Comparison of ENCODE assay signal across 15 cellular contexts in the genomic region with DNA sequence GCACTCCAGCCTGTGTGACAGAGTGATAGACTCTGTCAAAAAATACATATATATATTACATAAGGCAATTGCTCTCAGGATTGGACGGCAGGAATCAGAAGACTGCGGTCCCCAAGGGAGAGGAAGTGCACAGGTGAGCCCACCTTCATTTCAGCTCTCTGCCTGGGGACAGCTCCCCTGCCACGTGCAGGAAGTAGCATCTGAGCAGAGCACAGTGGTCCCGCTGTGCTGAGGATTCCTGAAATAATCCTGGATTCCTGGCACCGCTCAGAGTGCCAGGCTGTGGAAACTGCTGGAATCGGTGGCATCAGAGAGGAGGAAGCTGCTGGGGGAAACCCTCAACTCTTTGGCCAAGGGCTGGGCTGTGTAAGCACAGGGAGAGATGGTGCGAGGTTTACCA. TPM values are rescaled to one million over a fixed set of nuclear protein-coding genes. Genes with fewer than 3 reads are reported as not detected.
DNase-seq lines count a peak whose midpoint lies in the region; ATAC-seq and TF ChIP-seq lines count a peak whose summit lies in the region.
"Had no signal": no experiment of that assay in that cellular context is flagged by ENCODE, and none has a peak within 500 bp of the region (broad histone marks: within the 10 kb centered on the region; RNA-seq: fewer than 3 reads in every experiment).

No MANE protein-coding gene starts in this region.

- H3K36me3 Mint-ChIP-seq in T-helper 2 cell treated with Interferon-gamma antibody and Interleukin-4, amounts not matched to agents 5 μg/mL and 100 μg/mL, for 36 hours (ENCODE audit: low read depth): peaks cover 79% of the 10 kb centered on the region
- H3K36me3 Mint-ChIP-seq in activated naive CD4-positive, alpha-beta T cell treated with anti-CD3 and anti-CD28 coated beads, Interleukin-2, amount 10 ng/mL, durations not matched to agents 7 days and 5 days: peaks cover 82% of the 10 kb centered on the region
- peaks cover 66% of the 10 kb centered on the region for H3K36me3 Mint-ChIP-seq in activated naive CD4-positive, alpha-beta T cell treated with anti-CD3 and anti-CD28 coated beads for 36 hours (ENCODE audit: low read depth)
- H3K36me3 Mint-ChIP-seq in WTC11: 0 out of 2 replicates have a peak, but pooled peaks cover 3% of the 10 kb centered on the region
- peaks cover 45% of the 10 kb centered on the region for H3K36me3 Mint-ChIP-seq in natural killer cell treated with Interleukin-12 subunit alpha and Interleukin-12 subunit beta and Interleukin-15 and Interleukin-18, amount 100 ng/mL, for 72 hours

- peak; percentile 53 for ATAC-seq in WTC11
- no peak for ATAC-seq in natural killer cell treated with Interleukin-12 subunit alpha and Interleukin-12 subunit beta and Interleukin-15 and Interleukin-18, amount 100 ng/mL, for 72 hours
- no peak for ATAC-seq in HG02678 (IDR thresholded peaks at IDR 0.05; ENCODE audit: unreplicated experiment)

- peak overlapping the region; percentile 19 for H3K27ac Mint-ChIP-seq in T-helper 2 cell treated with Interferon-gamma antibody and Interleukin-4, amounts not matched to agents 5 μg/mL and 100 μg/mL, for 36 hours
- H3K27ac Mint-ChIP-seq in activated naive CD4-positive, alpha-beta T cell treated with anti-CD3 and anti-CD28 coated beads, Interleukin-2, amount 10 ng/mL, durations not matched to agents 7 days and 5 days: peak overlapping the region; percentile 11
- H3K27ac Mint-ChIP-seq in activated naive CD4-positive, alpha-beta T cell treated with anti-CD3 and anti-CD28 coated beads for 36 hours: no peak overlapping the region
- no peak overlapping the region for H3K27ac Mint-ChIP-seq in WTC11
- H3K27ac Mint-ChIP-seq in natural killer cell treated with Interleukin-12 subunit alpha and Interleukin-12 subunit beta and Interleukin-15 and Interleukin-18, amount 100 ng/mL, for 72 hours: peak overlapping the region; percentile 81 to 86

- intact Hi-C loops in activated naive CD4-positive, alpha-beta T cell treated with anti-CD3 and anti-CD28 coated beads for 36 hours (cut with micrococcal nuclease): loop anchor here (5.0 kb wide), 1 partner anchor 43 kb away; no protein-coding TSS in a partner anchor

- TF ChIP-seq CTCF in WTC11 (IDR thresholded peaks at IDR 0.05): no peak

- H3K4me3 Mint-ChIP-seq in T-helper 2 cell treated with Interferon-gamma antibody and Interleukin-4, amounts not matched to agents 5 μg/mL and 100 μg/mL, for 36 hours: peak overlapping the region; percentile 30
- H3K4me3 Mint-ChIP-seq in activated naive CD4-positive, alpha-beta T cell treated with anti-CD3 and anti-CD28 coated beads, Interleukin-2, amount 10 ng/mL, durations not matched to agents 7 days and 5 days: no peak overlapping the region
- no peak overlapping the region for H3K4me3 Mint-ChIP-seq in activated naive CD4-positive, alpha-beta T cell treated with anti-CD3 and anti-CD28 coated beads for 36 hours
- H3K4me3 Mint-ChIP-seq in WTC11: no peak overlapping the region
- peak overlapping the region; percentile 47 for H3K4me3 Mint-ChIP-seq in natural killer cell treated with Interleukin-12 subunit alpha and Interleukin-12 subunit beta and Interleukin-15 and Interleukin-18, amount 100 ng/mL, for 72 hours

- no peaks in the 10 kb centered on the region for H3K9me3 Mint-ChIP-seq in T-helper 2 cell treated with Interferon-gamma antibody and Interleukin-4, amounts not matched to agents 5 μg/mL and 100 μg/mL, for 36 hours
- H3K9me3 Mint-ChIP-seq in activated naive CD4-positive, alpha-beta T cell treated with anti-CD3 and anti-CD28 coated beads, Interleukin-2, amount 10 ng/mL, durations not matched to agents 7 days and 5 days: no peaks in the 10 kb centered on the region
- H3K9me3 Mint-ChIP-seq in activated naive CD4-positive, alpha-beta T cell treated with anti-CD3 and anti-CD28 coated beads for 36 hours: no peaks in the 10 kb centered on the region
- H3K9me3 Mint-ChIP-seq in WTC11: no peaks in the 10 kb centered on the region; the same call in 1 of the 2 replicates
- no peaks in the 10 kb centered on the region for H3K9me3 Mint-ChIP-seq in natural killer cell treated with Interleukin-12 subunit alpha and Interleukin-12 subunit beta and Interleukin-15 and Interleukin-18, amount 100 ng/mL, for 72 hours

- H3K4me1 Mint-ChIP-seq in T-helper 2 cell treated with Interferon-gamma antibody and Interleukin-4, amounts not matched to agents 5 μg/mL and 100 μg/mL, for 36 hours (ENCODE audit: low read depth): peaks cover 67% of the 10 kb centered on the region
- H3K4me1 Mint-ChIP-seq in activated naive CD4-positive, alpha-beta T cell treated with anti-CD3 and anti-CD28 coated beads, Interleukin-2, amount 10 ng/mL, durations not matched to agents 7 days and 5 days: peaks cover 78% of the 10 kb centered on the region
- peaks cover 69% of the 10 kb centered on the region for H3K4me1 Mint-ChIP-seq in activated naive CD4-positive, alpha-beta T cell treated with anti-CD3 and anti-CD28 coated beads for 36 hours (ENCODE audit: low read depth)
- H3K4me1 Mint-ChIP-seq in WTC11: peaks cover 4% of the 10 kb centered on the region; the same call in 1 of the 2 replicates
- peaks cover 62 to 65% of the 10 kb centered on the region in 2 donors for H3K4me1 Mint-ChIP-seq in natural killer cell treated with Interleukin-12 subunit alpha and Interleukin-12 subunit beta and Interleukin-15 and Interleukin-18, amount 100 ng/mL, for 72 hours (ENCODE audit: low read depth in 2 of 2)

- CTCF ChIA-PET in activated naive CD4-positive, alpha-beta T cell treated with anti-CD3 and anti-CD28 coated beads, Interleukin-2, amount 10 ng/mL, durations not matched to agents 7 days and 5 days (lab: Charles Lee): interaction anchor here (1.4 to 2.2 kb wide), 3 partner anchors 55 to 129 kb away, joined by 3 to 8 read pairs (median 6); no protein-coding TSS in a partner anchor
- CTCF ChIA-PET in activated naive CD4-positive, alpha-beta T cell treated with anti-CD3 and anti-CD28 coated beads for 36 hours (lab: Charles Lee): interaction anchor here (1.7 to 2.1 kb wide), 3 partner anchors 11 to 14 kb away, joined by 5 to 7 read pairs (median 6); no protein-coding TSS in a partner anchor
- CTCF ChIA-PET in WTC11 (lab: Charles Lee): interaction anchor here (1.0 to 1.4 kb wide), 3 partner anchors 48 to 123 kb away, joined by 3 read pairs; no protein-coding TSS in a partner anchor

- DNase-seq in T-helper 2 cell treated with Interferon-gamma antibody and Interleukin-4, amounts not matched to agents 5 μg/mL and 100 μg/mL, for 36 hours (ENCODE audit: low spot score): no peak
- DNase-seq in T-helper 2 cell (no peak), WTC11 (ENCODE audit: low spot score) (no peak)
- no peak for DNase-seq in activated naive CD4-positive, alpha-beta T cell treated with anti-CD3 and anti-CD28 coated beads, Interleukin-2, amount 10 ng/mL, durations not matched to agents 7 days and 5 days
- no peak for DNase-seq in activated naive CD4-positive, alpha-beta T cell treated with anti-CD3 and anti-CD28 coated beads for 36 hours
- no peak for DNase-seq in natural killer cell treated with Interleukin-12 subunit alpha and Interleukin-12 subunit beta and Interleukin-15 and Interleukin-18, amount 100 ng/mL, for 72 hours (ENCODE audit: low spot score)
- DNase-seq in stimulated activated CD4-positive, alpha-beta T cell treated with anti-CD3 and anti-CD28 coated beads, Interleukin-12 subunit alpha, Interleukin-12 subunit beta, amount 100 ng/mL, for 4 hours: no peak
- DNase-seq: COR-L47, DMS153, H7, MG63, NCI-H1105 treated with DMSO at 0.1 percent for 48 hours, NCI-H187, NCI-H69 had no signal

- no peaks in the 10 kb centered on the region for H3K27me3 Mint-ChIP-seq in T-helper 2 cell treated with Interferon-gamma antibody and Interleukin-4, amounts not matched to agents 5 μg/mL and 100 μg/mL, for 36 hours (ENCODE audit: low read depth)
- no peaks in the 10 kb centered on the region for H3K27me3 Mint-ChIP-seq in activated naive CD4-positive, alpha-beta T cell treated with anti-CD3 and anti-CD28 coated beads, Interleukin-2, amount 10 ng/mL, durations not matched to agents 7 days and 5 days
- H3K27me3 Mint-ChIP-seq in activated naive CD4-positive, alpha-beta T cell treated with anti-CD3 and anti-CD28 coated beads for 36 hours (ENCODE audit: low read depth): no peaks in the 10 kb centered on the region
- H3K27me3 Mint-ChIP-seq in WTC11 (ENCODE audit: low read depth): no peaks in the 10 kb centered on the region; the same call in 1 of the 2 replicates
- H3K27me3 Mint-ChIP-seq in natural killer cell treated with Interleukin-12 subunit alpha and Interleukin-12 subunit beta and Interleukin-15 and Interleukin-18, amount 100 ng/mL, for 72 hours: no peaks in the 10 kb centered on the region

- POLR2A ChIA-PET in WTC11 (lab: Charles Lee): no interaction called here

TF ChIP-seq in WTC11, 78 proteins besides CTCF, POLR2A, EP300 and RAD21 (continues in another document):
- no peak for TF ChIP-seq ZNF425 (CRISPR knock-in tag; conservative IDR thresholded peaks at IDR 0.05)

RNA-seq across cellular contexts. Expression of gene NFATC2, which starts 27.7 kb away (rescaled TPM):
- 10 to 100 TPM; 15.7 to 17.4 TPM for total RNA-seq in activated naive CD4-positive, alpha-beta T cell treated with anti-CD3 and anti-CD28 coated beads for 36 hours
- 1.7 to 3.0 TPM (median 2.3 TPM) in 3 replicates for total RNA-seq in WTC11 (2021)
- total RNA-seq in natural killer cell treated with Interleukin-12 subunit alpha and Interleukin-12 subunit beta and Interleukin-15 and Interleukin-18, amount 100 ng/mL, for 72 hours: 10 to 100 TPM; 83.3 to 97.1 TPM

Comparison
In these comparisons a context has a peak if more than half of its experiments do, and no peak if none do; other contexts are left out.
1. H3K27ac Mint-ChIP-seq: peak in T-helper 2 cell treated with Interferon-gamma antibody and Interleukin-4, amounts not matched to agents 5 μg/mL and 100 μg/mL, for 36 hours (single experiment), activated naive CD4-positive, alpha-beta T cell treated with anti-CD3 and anti-CD28 coated beads, Interleukin-2, amount 10 ng/mL, durations not matched to agents 7 days and 5 days (single experiment) and natural killer cell treated with Interleukin-12 subunit alpha and Interleukin-12 subunit beta and Interleukin-15 and Interleukin-18, amount 100 ng/mL, for 72 hours (2 of 2); none in activated naive CD4-positive, alpha-beta T cell treated with anti-CD3 and anti-CD28 coated beads for 36 hours (single experiment) and WTC11 (single experiment).
2. H3K4me3 Mint-ChIP-seq: peak in T-helper 2 cell treated with Interferon-gamma antibody and Interleukin-4, amounts not matched to agents 5 μg/mL and 100 μg/mL, for 36 hours (single experiment) and natural killer cell treated with Interleukin-12 subunit alpha and Interleukin-12 subunit beta and Interleukin-15 and Interleukin-18, amount 100 ng/mL, for 72 hours (single experiment); none in activated naive CD4-positive, alpha-beta T cell treated with anti-CD3 and anti-CD28 coated beads, Interleukin-2, amount 10 ng/mL, durations not matched to agents 7 days and 5 days (single experiment), activated naive CD4-positive, alpha-beta T cell treated with anti-CD3 and anti-CD28 coated beads for 36 hours (single experiment) and WTC11 (single experiment).
3. RNA of gene NFATC2, which starts 27.7 kb away (total RNA-seq): 83.3 to 97.1 TPM in natural killer cell treated with Interleukin-12 subunit alpha and Interleukin-12 subunit beta and Interleukin-15 and Interleukin-18, amount 100 ng/mL, for 72 hours; 15.7 to 17.4 TPM in activated naive CD4-positive, alpha-beta T cell treated with anti-CD3 and anti-CD28 coated beads for 36 hours and 1.7 to 3.0 TPM in WTC11; every median in the first group is over 4 times any median in the second.